In genomic region chr20:3515379-3516175, GRCh38 we compare ENCODE assay signal across 18 cellular contexts.
"Had no signal": no experiment of that assay in that cellular context is flagged by ENCODE, and none has a peak within 500 bp of the region (broad histone marks: within the 10 kb centered on the region; RNA-seq: fewer than 3 reads in every experiment).

No MANE protein-coding gene starts in this region.

- H3K27ac ChIP-seq: gastroesophageal sphincter, parathyroid adenoma, upper lobe of left lung, VCaP had no signal

- H2AFZ ChIP-seq: parathyroid adenoma had no signal

- DNase-seq: activated CD4-positive, alpha-beta T cell treated with anti-CD3 and anti-CD28 coated beads for 36 hours; activated CD8-positive, alpha-beta memory T cell treated with anti-CD3 and anti-CD28 coated beads, Interleukin-2, amount 50 U/mL, for 4 hours; activated CD8-positive, alpha-beta T cell treated with anti-CD3 and anti-CD28 coated beads for 36 hours; activated gamma-delta T cell treated with Interleukin-2 at 50 U/mL for 16 hours; activated naive CD8-positive, alpha-beta T cell treated with anti-CD3 and anti-CD28 coated beads, Interleukin-2, amount 10 ng/mL, durations not matched to agents 7 days and 5 days; activated T-cell treated with anti-CD3 and anti-CD28 coated beads, Interleukin-2, amount 50 U/mL, for 72 hours; caudate nucleus; effector memory CD4-positive, alpha-beta T cell; hippocampal formation; naive B cell; stimulated activated naive B cell treated with anti-CD40 and anti-IgM and Interleukin-4, amounts not matched to agents 10 μg/mL and 1 μg/mL and 100 μg/mL, for 72 hours; substantia nigra; T-cell; upper lobe of left lung had no signal

- ATAC-seq: activated CD4-positive, alpha-beta T cell treated with anti-CD3 and anti-CD28 coated beads for 36 hours; activated CD8-positive, alpha-beta T cell treated with anti-CD3 and anti-CD28 coated beads for 36 hours; activated T-cell treated with anti-CD3 and anti-CD28 coated beads, Interleukin-2, amount 50 U/mL, for 72 hours; gastroesophageal sphincter; stimulated activated naive B cell treated with anti-CD40 and anti-IgM and Interleukin-4, amounts not matched to agents 10 μg/mL and 1 μg/mL and 100 μg/mL, for 72 hours; T-cell had no signal

- H3K9ac ChIP-seq: parathyroid adenoma had no signal

- H3K9me3 ChIP-seq: gastroesophageal sphincter, upper lobe of left lung had no signal

- H3K27me3 ChIP-seq: gastroesophageal sphincter, upper lobe of left lung had no signal

- H3K4me1 ChIP-seq: gastroesophageal sphincter, parathyroid adenoma, upper lobe of left lung had no signal

- H3K36me3 ChIP-seq: gastroesophageal sphincter, upper lobe of left lung had no signal

- H3K4me3 ChIP-seq: gastroesophageal sphincter, lung, upper lobe of left lung had no signal
